1 cellular context compared by ENCODE assay signal in genomic region chr2:240032406-240033329, GRCh38.
TF ChIP-seq lines count a peak whose summit lies in the region.

No MANE protein-coding gene starts in this region.

TF ChIP-seq in GM23338, 12 proteins besides CTCF, POLR2A, EP300 and RAD21 (continued from another document):
- TF ChIP-seq ZNF462 (CRISPR knock-in tag; IDR thresholded peaks at IDR 0.05) (no peak), NANOG (IDR thresholded peaks at IDR 0.05; ENCODE audit: borderline replicate concordance) (no peak), REST (IDR thresholded peaks at IDR 0.05; ENCODE audit: unreplicated experiment) (no peak), STAT1 (IDR thresholded peaks at IDR 0.05; ENCODE audit: unreplicated experiment) (no peak), EZH2phosphoT487 (IDR thresholded peaks at IDR 0.05; ENCODE audit: unreplicated experiment) (no peak), ZNF114 (CRISPR knock-in tag; IDR thresholded peaks at IDR 0.05) (no peak), ZNF331 (CRISPR knock-in tag; IDR thresholded peaks at IDR 0.05; ENCODE audit: low read depth) (no peak)
